Comparison of ENCODE assay signal across 19 cellular contexts in the genomic region with DNA sequence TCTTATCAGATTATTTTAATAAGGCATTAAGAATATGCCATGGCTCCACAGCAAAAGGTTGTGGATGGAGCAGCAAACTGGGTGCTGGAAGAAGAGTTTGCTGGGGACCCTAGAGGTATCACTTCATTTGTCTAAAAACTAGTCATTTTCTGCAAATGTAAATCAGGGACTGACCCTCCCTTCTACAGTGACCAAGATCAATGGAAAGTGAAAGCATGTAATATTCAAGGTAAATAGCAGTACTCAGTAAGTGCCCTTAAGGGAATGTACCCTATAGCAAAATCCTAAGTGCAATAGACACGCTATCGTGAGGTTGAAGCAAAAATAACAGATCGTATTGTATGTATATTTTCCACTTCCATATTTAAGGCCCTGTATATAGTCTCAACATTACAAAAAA. TPM values are rescaled to one million over a fixed set of nuclear protein-coding genes. Genes with fewer than 3 reads are reported as not detected.
DNase-seq lines count a peak whose midpoint lies in the region; ATAC-seq and TF ChIP-seq lines count a peak whose summit lies in the region.
"Had no signal": no experiment of that assay in that cellular context is flagged by ENCODE, and none has a peak within 500 bp of the region (broad histone marks: within the 10 kb centered on the region; RNA-seq: fewer than 3 reads in every experiment).

No MANE protein-coding gene starts in this region.

- no peaks in the 10 kb centered on the region; the same call in 1 of the 2 replicates for H3K27me3 ChIP-seq in SK-N-SH (ENCODE audit: insufficient read depth)
- no peaks in the 10 kb centered on the region for H3K27me3 ChIP-seq in left ventricle myocardium inferior (ENCODE audit: low read depth)
- H3K27me3 ChIP-seq: cardiac muscle cell, thyroid gland had no signal

- H3K79me2 ChIP-seq in SK-N-SH (ENCODE audit: insufficient read depth): no peaks in the 10 kb centered on the region

- no peaks in the 10 kb centered on the region for H3K9me3 Mint-ChIP-seq in activated CD8-positive, alpha-beta T cell treated with anti-CD3 and anti-CD28 coated beads for 36 hours

- H3K27ac Mint-ChIP-seq in activated CD8-positive, alpha-beta T cell treated with anti-CD3 and anti-CD28 coated beads for 36 hours: no peak overlapping the region
- H3K27ac Mint-ChIP-seq: naive thymus-derived CD4-positive, alpha-beta T cell had no signal

- WGBS in SK-N-SH (ENCODE audit: low lambda C conversion rate): 7% methylated on average over 3 of the region's 3 CpGs

- no peaks in the 10 kb centered on the region for H3K36me3 Mint-ChIP-seq in activated CD8-positive, alpha-beta T cell treated with anti-CD3 and anti-CD28 coated beads for 36 hours (ENCODE audit: low read depth)
- H3K36me3 Mint-ChIP-seq: naive thymus-derived CD4-positive, alpha-beta T cell had no signal

- H2AFZ ChIP-seq in SK-N-SH (ENCODE audit: low read depth): no peak overlapping the region

- CTCF ChIA-PET in SK-N-SH (lab: Yijun Ruan, JAX): no interaction called here
- CTCF ChIA-PET in activated CD8-positive, alpha-beta T cell treated with anti-CD3 and anti-CD28 coated beads for 36 hours (lab: Charles Lee): no interaction called here

- DNase-seq in NCI-H1436 treated with DMSO at 0.1 percent for 48 hours (lab: John Stamatoyannopoulos, UW): no peak
- DNase-seq in SK-N-SH: no peak
- no peak for DNase-seq in activated CD8-positive, alpha-beta T cell treated with anti-CD3 and anti-CD28 coated beads for 36 hours
- DNase-seq in left ventricle myocardium inferior: no peak
- DNase-seq: activated CD4-positive, alpha-beta T cell treated with anti-CD3 and anti-CD28 coated beads for 1 hour; activated T-cell treated with anti-CD3 and anti-CD28 coated beads for 4 hours; AML-193; effector memory CD4-positive, alpha-beta T cell; naive thymus-derived CD4-positive, alpha-beta T cell; NCI-H2107; Right ventricle myocardium superior; thyroid gland had no signal

- H3K4me3 Mint-ChIP-seq in activated CD8-positive, alpha-beta T cell treated with anti-CD3 and anti-CD28 coated beads for 36 hours: no peak overlapping the region
- H3K4me3 Mint-ChIP-seq: naive thymus-derived CD4-positive, alpha-beta T cell had no signal

- intact Hi-C loops in activated CD8-positive, alpha-beta T cell treated with anti-CD3 and anti-CD28 coated beads for 36 hours (cut with micrococcal nuclease): no loop called here
- intact Hi-C loops in left ventricle myocardium inferior (cut with micrococcal nuclease): no loop called here

- H3K4me2 ChIP-seq in SK-N-SH: no peak overlapping the region

- POLR2A ChIA-PET in SK-N-SH (lab: Yijun Ruan, JAX): no interaction called here
- POLR2A ChIA-PET in activated CD8-positive, alpha-beta T cell treated with anti-CD3 and anti-CD28 coated beads for 36 hours (lab: Charles Lee): no interaction called here

- H3K4me3 ChIP-seq in SK-N-SH (ENCODE audit: low read depth in 2 of 2, low read length in 1 of 2) (no peak overlapping the region), left ventricle myocardium inferior (no peak overlapping the region)
- H3K4me3 ChIP-seq: cardiac muscle cell, thyroid gland had no signal

- H3K4me1 ChIP-seq in SK-N-SH (ENCODE audit: control insufficient read depth in 1 of 2, insufficient read depth in 2 of 2, low read depth in 1 of 2, low read length in 1 of 2) (no peaks in the 10 kb centered on the region), left ventricle myocardium inferior (peaks cover 55% of the 10 kb centered on the region)
- H3K4me1 ChIP-seq: thyroid gland had no signal

- H3K4me1 Mint-ChIP-seq in activated CD8-positive, alpha-beta T cell treated with anti-CD3 and anti-CD28 coated beads for 36 hours (ENCODE audit: low read depth): no peaks in the 10 kb centered on the region
- H3K4me1 Mint-ChIP-seq: naive thymus-derived CD4-positive, alpha-beta T cell had no signal

- no peak for TF ChIP-seq EP300 in SK-N-SH (IDR thresholded peaks at IDR 0.05; ENCODE audit: borderline replicate concordance in 1 of 2, low read depth in 1 of 2, low read length in 1 of 2)

- H3K9ac ChIP-seq in SK-N-SH: no peak overlapping the region

- H3K27ac ChIP-seq in SK-N-SH (ENCODE audit: low read depth in 2 of 2, low read length in 1 of 2) (no peak overlapping the region), left ventricle myocardium inferior (replicated peaks) (no peak overlapping the region)
- H3K27ac ChIP-seq: cardiac muscle cell, thyroid gland had no signal

- TF ChIP-seq CTCF in SK-N-SH (IDR thresholded peaks at IDR 0.05) (no peak), left ventricle myocardium inferior (IDR thresholded peaks at IDR 0.05; ENCODE audit: borderline replicate concordance) (no peak)
- no peak for TF ChIP-seq CTCF in activated CD8-positive, alpha-beta T cell treated with anti-CD3 and anti-CD28 coated beads for 36 hours (IDR thresholded peaks at IDR 0.05)

- TF ChIP-seq RAD21 in SK-N-SH (IDR thresholded peaks at IDR 0.05; ENCODE audit: low read length): no peak

- no peaks in the 10 kb centered on the region for H3K9me2 ChIP-seq in SK-N-SH

- H3F3A ChIP-seq in SK-N-SH (replicated peaks; ENCODE audit: insufficient read depth): no peaks in the 10 kb centered on the region

- no peaks in the 10 kb centered on the region for H4K20me1 ChIP-seq in SK-N-SH (ENCODE audit: insufficient read depth)

- H3K27me3 Mint-ChIP-seq in activated CD8-positive, alpha-beta T cell treated with anti-CD3 and anti-CD28 coated beads for 36 hours: no peaks in the 10 kb centered on the region
- H3K27me3 Mint-ChIP-seq: naive thymus-derived CD4-positive, alpha-beta T cell had no signal

- no peaks in the 10 kb centered on the region for H3K36me3 ChIP-seq in SK-N-SH (replicated peaks in 1 of 2; ENCODE audit: control insufficient read depth in 1 of 2, insufficient read depth in 2 of 2, low read length in 1 of 2)
- H3K36me3 ChIP-seq in left ventricle myocardium inferior: no peaks in the 10 kb centered on the region
- H3K36me3 ChIP-seq: cardiac muscle cell, thyroid gland had no signal

- no peaks in the 10 kb centered on the region for H3K9me3 ChIP-seq in SK-N-SH
- H3K9me3 ChIP-seq in left ventricle myocardium inferior (replicated peaks): no peaks in the 10 kb centered on the region
- H3K9me3 ChIP-seq: thyroid gland had no signal

- ATAC-seq in GM18520 (IDR thresholded peaks at IDR 0.05; ENCODE audit: unreplicated experiment): peak; percentile 96
- peak; percentile 67 for ATAC-seq in GM21390 (IDR thresholded peaks at IDR 0.05; ENCODE audit: unreplicated experiment)
- peak; percentile 75 for ATAC-seq in HG02884 (IDR thresholded peaks at IDR 0.05; ENCODE audit: unreplicated experiment)
- ATAC-seq in HG03521 (IDR thresholded peaks at IDR 0.05; ENCODE audit: unreplicated experiment): peak; percentile 53
- ATAC-seq in activated CD8-positive, alpha-beta T cell treated with anti-CD3 and anti-CD28 coated beads for 36 hours: no peak
- ATAC-seq: HepG2; naive thymus-derived CD4-positive, alpha-beta T cell had no signal

TF ChIP-seq in SK-N-SH, 30 proteins besides CTCF, POLR2A, EP300 and RAD21:
- TF ChIP-seq FOXJ3 (CRISPR knock-in tag; IDR thresholded peaks at IDR 0.05) (no peak), MXI1 (IDR thresholded peaks at IDR 0.05; ENCODE audit: low read depth, low read length) (no peak), NFIC (IDR thresholded peaks at IDR 0.05; ENCODE audit: borderline replicate concordance) (no peak), TAF1 (IDR thresholded peaks at IDR 0.05; ENCODE audit: borderline replicate concordance, low read depth, low read length) (no peak), GABPA (IDR thresholded peaks at IDR 0.05; ENCODE audit: low read depth) (no peak)
- TF ChIP-seq, protein P1, sequence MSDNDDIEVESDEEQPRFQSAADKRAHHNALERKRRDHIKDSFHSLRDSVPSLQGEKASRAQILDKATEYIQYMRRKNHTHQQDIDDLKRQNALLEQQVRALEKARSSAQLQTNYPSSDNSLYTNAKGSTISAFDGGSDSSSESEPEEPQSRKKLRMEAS (IDR thresholded peaks at IDR 0.05; ENCODE audit: low read depth): no peak
- TF ChIP-seq, protein P2, sequence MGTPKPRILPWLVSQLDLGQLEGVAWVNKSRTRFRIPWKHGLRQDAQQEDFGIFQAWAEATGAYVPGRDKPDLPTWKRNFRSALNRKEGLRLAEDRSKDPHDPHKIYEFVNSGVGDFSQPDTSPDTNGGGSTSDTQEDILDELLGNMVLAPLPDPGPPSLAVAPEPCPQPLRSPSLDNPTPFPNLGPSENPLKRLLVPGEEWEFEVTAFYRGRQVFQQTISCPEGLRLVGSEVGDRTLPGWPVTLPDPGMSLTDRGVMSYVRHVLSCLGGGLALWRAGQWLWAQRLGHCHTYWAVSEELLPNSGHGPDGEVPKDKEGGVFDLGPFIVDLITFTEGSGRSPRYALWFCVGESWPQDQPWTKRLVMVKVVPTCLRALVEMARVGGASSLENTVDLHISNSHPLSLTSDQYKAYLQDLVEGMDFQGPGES (IDR thresholded peaks at IDR 0.05; ENCODE audit: low read depth, low read length): no peak
- TF ChIP-seq, protein P3, sequence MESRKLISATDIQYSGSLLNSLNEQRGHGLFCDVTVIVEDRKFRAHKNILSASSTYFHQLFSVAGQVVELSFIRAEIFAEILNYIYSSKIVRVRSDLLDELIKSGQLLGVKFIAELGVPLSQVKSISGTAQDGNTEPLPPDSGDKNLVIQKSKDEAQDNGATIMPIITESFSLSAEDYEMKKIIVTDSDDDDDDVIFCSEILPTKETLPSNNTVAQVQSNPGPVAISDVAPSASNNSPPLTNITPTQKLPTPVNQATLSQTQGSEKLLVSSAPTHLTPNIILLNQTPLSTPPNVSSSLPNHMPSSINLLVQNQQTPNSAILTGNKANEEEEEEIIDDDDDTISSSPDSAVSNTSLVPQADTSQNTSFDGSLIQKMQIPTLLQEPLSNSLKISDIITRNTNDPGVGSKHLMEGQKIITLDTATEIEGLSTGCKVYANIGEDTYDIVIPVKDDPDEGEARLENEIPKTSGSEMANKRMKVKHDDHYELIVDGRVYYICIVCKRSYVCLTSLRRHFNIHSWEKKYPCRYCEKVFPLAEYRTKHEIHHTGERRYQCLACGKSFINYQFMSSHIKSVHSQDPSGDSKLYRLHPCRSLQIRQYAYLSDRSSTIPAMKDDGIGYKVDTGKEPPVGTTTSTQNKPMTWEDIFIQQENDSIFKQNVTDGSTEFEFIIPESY (IDR thresholded peaks at IDR 0.05; ENCODE audit: borderline replicate concordance, low read depth): no peak
- TF ChIP-seq, protein P4, sequence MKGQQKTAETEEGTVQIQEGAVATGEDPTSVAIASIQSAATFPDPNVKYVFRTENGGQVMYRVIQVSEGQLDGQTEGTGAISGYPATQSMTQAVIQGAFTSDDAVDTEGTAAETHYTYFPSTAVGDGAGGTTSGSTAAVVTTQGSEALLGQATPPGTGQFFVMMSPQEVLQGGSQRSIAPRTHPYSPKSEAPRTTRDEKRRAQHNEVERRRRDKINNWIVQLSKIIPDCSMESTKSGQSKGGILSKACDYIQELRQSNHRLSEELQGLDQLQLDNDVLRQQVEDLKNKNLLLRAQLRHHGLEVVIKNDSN (IDR thresholded peaks at IDR 0.05; ENCODE audit: borderline replicate concordance, low read depth): no peak

RNA-seq across cellular contexts. Expression of a gene that starts 38.7 kb away (rescaled TPM):
- polyA plus RNA-seq in SK-N-SH (2012; rRNA removed): not detected in 2 replicates
- not detected in 2 replicates for polyA plus RNA-seq in SK-N-SH (2012; cell fraction: cytosol; rRNA removed)
- not detected in 2 replicates for polyA plus RNA-seq in SK-N-SH (2012; cell fraction: nucleus; rRNA removed)
- not detected for total RNA-seq in activated CD8-positive, alpha-beta T cell treated with anti-CD3 and anti-CD28 coated beads for 36 hours
- 453 TPM for total RNA-seq in left ventricle myocardium inferior
- total RNA-seq: HepG2; naive thymus-derived CD4-positive, alpha-beta T cell; T-helper 2 cell treated with Interferon-gamma antibody and Interleukin-4, amounts not matched to agents 100 ng/mL and 5 ng/mL, for 36 hours; thyroid gland had no signal
- polyA plus RNA-seq: HepG2; naive thymus-derived CD4-positive, alpha-beta T cell had no signal

Comparison
In these comparisons a context has a peak if more than half of its experiments do, and no peak if none do; other contexts are left out.
1. RNA of a gene that starts 38.7 kb away (total RNA-seq): 453 TPM in left ventricle myocardium inferior (single experiment); not detected in activated CD8-positive, alpha-beta T cell treated with anti-CD3 and anti-CD28 coated beads for 36 hours; every median in the first group is over 100 times any median in the second.